In genomic region chr2:8575011-8575750, GRCh38 we compare ENCODE assay signal across 8 cellular contexts.
DNase-seq lines count a peak whose midpoint lies in the region; ATAC-seq and TF ChIP-seq lines count a peak whose summit lies in the region.

No MANE protein-coding gene starts in this region.

- POLR2A ChIA-PET in activated CD4-positive, alpha-beta memory T cell treated with anti-CD3 and anti-CD28 coated beads, Interleukin-2, amount 10 ng/mL, durations not matched to agents 7 days and 5 days (lab: Charles Lee): interaction anchor here (1.1 to 4.0 kb wide), 2 partner anchors 15 to 106 kb away, joined by 4 to 24 read pairs; partner anchors contain the start of gene ID2

- WGBS in heart right ventricle, 2 donors: 51 to 53% methylated on average over 23 of the region's 23 CpGs

- H3K4me3 ChIP-seq in heart right ventricle: peak overlapping the region in 1 of 10 donors; percentile 16

- TF ChIP-seq CTCF in heart right ventricle (IDR thresholded peaks at IDR 0.05): no peak

- H3K4me1 ChIP-seq in heart right ventricle: peaks cover 0 to 37% (median 10%) of the 10 kb centered on the region in 9 donors

- no peaks in the 10 kb centered on the region for H3K36me3 ChIP-seq in heart right ventricle

- peak; percentile 31 for DNase-seq in stimulated activated CD4-positive, alpha-beta T cell treated with anti-CD3 and anti-CD28 coated beads, Interleukin-12 subunit alpha, Interleukin-12 subunit beta, amount 100 ng/mL, for 4 hours
- no peak for DNase-seq in stimulated activated CD4-positive, alpha-beta T cell treated with anti-CD3 and anti-CD28 coated beads, Interleukin-2, amount 100 ng/mL, for 48 hours
- peak; percentile 53 for DNase-seq in activated CD4-positive, alpha-beta memory T cell treated with anti-CD3 and anti-CD28 coated beads, Interleukin-2, amount 10 ng/mL, durations not matched to agents 7 days and 5 days
- DNase-seq in heart right ventricle: no peak
- DNase-seq in NCI-H2227 (lab: John Stamatoyannopoulos, UW; ENCODE audit: unreplicated experiment): no peak

- H3K27me3 ChIP-seq in heart right ventricle: no peaks in the 10 kb centered on the region

- H3K27ac ChIP-seq in heart right ventricle: peak overlapping the region in 1 of 10 donors; percentile 33

- no peaks in the 10 kb centered on the region for H3K9me3 Mint-ChIP-seq in activated CD4-positive, alpha-beta memory T cell treated with anti-CD3 and anti-CD28 coated beads, Interleukin-2, amount 10 ng/mL, durations not matched to agents 7 days and 5 days
- peaks cover 4% of the 10 kb centered on the region for H3K9me3 Mint-ChIP-seq in stimulated activated memory B cell treated with anti-CD40 and anti-IgM and Interleukin-4, amounts not matched to agents 10 μg/mL and 1 μg/mL and 100 μg/mL, for 72 hours

- peak overlapping the region; percentile 15 for H3K27ac Mint-ChIP-seq in activated CD4-positive, alpha-beta memory T cell treated with anti-CD3 and anti-CD28 coated beads, Interleukin-2, amount 10 ng/mL, durations not matched to agents 7 days and 5 days
- peak overlapping the region; percentile 62 for H3K27ac Mint-ChIP-seq in stimulated activated memory B cell treated with anti-CD40 and anti-IgM and Interleukin-4, amounts not matched to agents 10 μg/mL and 1 μg/mL and 100 μg/mL, for 72 hours

- intact Hi-C loops in heart right ventricle (cut with DNase I): loop anchor here in 1 of 10 donors (10.0 kb wide), 1 partner anchor 90 kb away; no protein-coding TSS in a partner anchor

- peak overlapping the region; percentile 11 for H3K4me3 Mint-ChIP-seq in activated CD4-positive, alpha-beta memory T cell treated with anti-CD3 and anti-CD28 coated beads, Interleukin-2, amount 10 ng/mL, durations not matched to agents 7 days and 5 days
- peak overlapping the region; percentile 70 for H3K4me3 Mint-ChIP-seq in stimulated activated memory B cell treated with anti-CD40 and anti-IgM and Interleukin-4, amounts not matched to agents 10 μg/mL and 1 μg/mL and 100 μg/mL, for 72 hours

- ATAC-seq in heart right ventricle (peak in 5 of 8 donors; percentile 26 to 48 (median 37)), HG03521 (IDR thresholded peaks at IDR 0.05; ENCODE audit: unreplicated experiment) (no peak), GM19467 (IDR thresholded peaks at IDR 0.05; ENCODE audit: unreplicated experiment) (no peak)
- ATAC-seq in stimulated activated memory B cell treated with anti-CD40 and anti-IgM and Interleukin-4, amounts not matched to agents 10 μg/mL and 1 μg/mL and 100 μg/mL, for 72 hours: peak; percentile 50

- no peaks in the 10 kb centered on the region for H3K9me3 ChIP-seq in heart right ventricle

- H3K36me3 Mint-ChIP-seq in activated CD4-positive, alpha-beta memory T cell treated with anti-CD3 and anti-CD28 coated beads, Interleukin-2, amount 10 ng/mL, durations not matched to agents 7 days and 5 days (ENCODE audit: low read depth): peaks cover 2% of the 10 kb centered on the region
- no peaks in the 10 kb centered on the region for H3K36me3 Mint-ChIP-seq in stimulated activated memory B cell treated with anti-CD40 and anti-IgM and Interleukin-4, amounts not matched to agents 10 μg/mL and 1 μg/mL and 100 μg/mL, for 72 hours

- peaks cover 30% of the 10 kb centered on the region for H3K4me1 Mint-ChIP-seq in activated CD4-positive, alpha-beta memory T cell treated with anti-CD3 and anti-CD28 coated beads, Interleukin-2, amount 10 ng/mL, durations not matched to agents 7 days and 5 days
- peaks cover 89% of the 10 kb centered on the region for H3K4me1 Mint-ChIP-seq in stimulated activated memory B cell treated with anti-CD40 and anti-IgM and Interleukin-4, amounts not matched to agents 10 μg/mL and 1 μg/mL and 100 μg/mL, for 72 hours

- CTCF ChIA-PET in activated CD4-positive, alpha-beta memory T cell treated with anti-CD3 and anti-CD28 coated beads, Interleukin-2, amount 10 ng/mL, durations not matched to agents 7 days and 5 days (lab: Charles Lee): interaction anchor here (1.2 to 2.5 kb wide), 4 partner anchors 10 to 30 kb away, joined by 3 to 7 read pairs (median 4); no protein-coding TSS in a partner anchor

- peaks cover 9% of the 10 kb centered on the region for H3K27me3 Mint-ChIP-seq in activated CD4-positive, alpha-beta memory T cell treated with anti-CD3 and anti-CD28 coated beads, Interleukin-2, amount 10 ng/mL, durations not matched to agents 7 days and 5 days
- peaks cover 37% of the 10 kb centered on the region for H3K27me3 Mint-ChIP-seq in stimulated activated memory B cell treated with anti-CD40 and anti-IgM and Interleukin-4, amounts not matched to agents 10 μg/mL and 1 μg/mL and 100 μg/mL, for 72 hours

Comparison
In these comparisons a context has a peak if more than half of its experiments do, and no peak if none do; other contexts are left out.
1. DNase-seq: peak in stimulated activated CD4-positive, alpha-beta T cell treated with anti-CD3 and anti-CD28 coated beads, Interleukin-12 subunit alpha, Interleukin-12 subunit beta, amount 100 ng/mL, for 4 hours (single experiment) and activated CD4-positive, alpha-beta memory T cell treated with anti-CD3 and anti-CD28 coated beads, Interleukin-2, amount 10 ng/mL, durations not matched to agents 7 days and 5 days (single experiment); none in stimulated activated CD4-positive, alpha-beta T cell treated with anti-CD3 and anti-CD28 coated beads, Interleukin-2, amount 100 ng/mL, for 48 hours (0 of 2), heart right ventricle (0 of 2) and NCI-H2227 (single experiment).
2. ATAC-seq: peak in heart right ventricle (5 of 8) and stimulated activated memory B cell treated with anti-CD40 and anti-IgM and Interleukin-4, amounts not matched to agents 10 μg/mL and 1 μg/mL and 100 μg/mL, for 72 hours (single experiment); none in HG03521 (single experiment) and GM19467 (single experiment).